In genomic region chr13:79508224-79508961, GRCh38 we compare ENCODE assay signal across 27 cellular contexts. TPM values are rescaled to one million over a fixed set of nuclear protein-coding genes. Genes with fewer than 3 reads are reported as not detected.
DNase-seq lines count a peak whose midpoint lies in the region; ATAC-seq and TF ChIP-seq lines count a peak whose summit lies in the region.
"Had no signal": no experiment of that assay in that cellular context is flagged by ENCODE, and none has a peak within 500 bp of the region (broad histone marks: within the 10 kb centered on the region; RNA-seq: fewer than 3 reads in every experiment).

No MANE protein-coding gene starts in this region.

- peak overlapping the region; percentile 59 for H3K27ac Mint-ChIP-seq in stimulated activated naive CD8-positive, alpha-beta T cell treated with anti-CD3 and anti-CD28 coated beads, Interleukin-15, Interleukin-2, amounts not matched to agents 100 ng/mL and 50 ng/mL, for 24 hours
- no peak overlapping the region for H3K27ac Mint-ChIP-seq in stimulated activated naive CD8-positive, alpha-beta T cell treated with anti-CD3 and anti-CD28 coated beads, Interleukin-15, amount 100 ng/mL, for 72 hours
- H3K27ac Mint-ChIP-seq: activated naive CD8-positive, alpha-beta T cell treated with anti-CD3 and anti-CD28 coated beads for 36 hours; H9; T-helper 17 cell had no signal

- H3K27ac ChIP-seq in PC-3 (ENCODE audit: low read length) (peak overlapping the region; percentile 18; the same call in 1 of the 2 replicates), upper lobe of right lung (no peak overlapping the region)
- H3K27ac ChIP-seq: ascending aorta, SK-N-MC, transverse colon had no signal

- H3K4me1 Mint-ChIP-seq in stimulated activated naive CD8-positive, alpha-beta T cell treated with anti-CD3 and anti-CD28 coated beads, Interleukin-15, Interleukin-2, amounts not matched to agents 100 ng/mL and 50 ng/mL, for 24 hours (ENCODE audit: low read depth), result peaks cover 69% of the 10 kb centered on the region
- peaks cover 39% of the 10 kb centered on the region for H3K4me1 Mint-ChIP-seq in stimulated activated naive CD8-positive, alpha-beta T cell treated with anti-CD3 and anti-CD28 coated beads, Interleukin-15, amount 100 ng/mL, for 72 hours
- H3K4me1 Mint-ChIP-seq: H9 had no signal

- no peak overlapping the region for H3K9ac ChIP-seq in PC-3 (ENCODE audit: low read length)

- no peak for ATAC-seq in stimulated activated naive CD8-positive, alpha-beta T cell treated with anti-CD3 and anti-CD28 coated beads, Interleukin-15, amount 100 ng/mL, for 72 hours
- ATAC-seq in PC-3 (peak; percentile 18; the same call in 1 of the 2 replicates), GM18520 (IDR thresholded peaks at IDR 0.05; ENCODE audit: unreplicated experiment) (no peak), upper lobe of right lung (no peak)
- ATAC-seq: T-helper 17 cell had no signal

- H4K20me1 ChIP-seq in PC-3 (ENCODE audit: low read length), result no peaks in the 10 kb centered on the region; the same call in 1 of the 2 replicates

- H3K9me2 ChIP-seq in PC-3 (replicated peaks; ENCODE audit: low read length), result no peaks in the 10 kb centered on the region

- H3K4me3 ChIP-seq in PC-3 (ENCODE audit: low read length) (no peak overlapping the region), fibroblast of pulmonary artery (replicated peaks; ENCODE audit: low read depth, low read length) (no peak overlapping the region), upper lobe of right lung (no peak overlapping the region)
- H3K4me3 ChIP-seq: ascending aorta, lung, SK-N-MC, transverse colon had no signal

- H3K27me3 ChIP-seq in PC-3 (ENCODE audit: low read length) (no peaks in the 10 kb centered on the region), upper lobe of right lung (no peaks in the 10 kb centered on the region)
- H3K27me3 ChIP-seq: ascending aorta, transverse colon had no signal

- no peaks in the 10 kb centered on the region for H3K9me3 Mint-ChIP-seq in stimulated activated naive CD8-positive, alpha-beta T cell treated with anti-CD3 and anti-CD28 coated beads, Interleukin-15, Interleukin-2, amounts not matched to agents 100 ng/mL and 50 ng/mL, for 24 hours
- H3K9me3 Mint-ChIP-seq in stimulated activated naive CD8-positive, alpha-beta T cell treated with anti-CD3 and anti-CD28 coated beads, Interleukin-15, amount 100 ng/mL, for 72 hours, result peaks cover 0 to 5% of the 10 kb centered on the region in 2 donors
- H3K9me3 Mint-ChIP-seq: activated naive CD8-positive, alpha-beta T cell treated with anti-CD3 and anti-CD28 coated beads for 36 hours; H9; nephron progenitor cell had no signal

- H3K36me3 Mint-ChIP-seq in stimulated activated naive CD8-positive, alpha-beta T cell treated with anti-CD3 and anti-CD28 coated beads, Interleukin-15, Interleukin-2, amounts not matched to agents 100 ng/mL and 50 ng/mL, for 24 hours (ENCODE audit: low read depth), result peaks cover 36% of the 10 kb centered on the region

- TF ChIP-seq CTCF in PC-3 (conservative IDR thresholded peaks at IDR 0.05; ENCODE audit: low read depth, low read length) (no peak), fibroblast of pulmonary artery (IDR thresholded peaks at IDR 0.05; ENCODE audit: low read length, missing control alignments) (no peak), upper lobe of right lung (IDR thresholded peaks at IDR 0.05) (no peak)

- H3K36me3 ChIP-seq in PC-3 (ENCODE audit: low read depth, low read length) (no peaks in the 10 kb centered on the region), upper lobe of right lung (no peaks in the 10 kb centered on the region)
- H3K36me3 ChIP-seq: ascending aorta, transverse colon had no signal

- H3K4me2 ChIP-seq in PC-3 (ENCODE audit: low read length), result peak overlapping the region; percentile 39; the same call in 1 of the 2 replicates

- H3K4me1 ChIP-seq in PC-3 (ENCODE audit: insufficient read depth, low read length) (peaks cover 12% of the 10 kb centered on the region), upper lobe of right lung (no peaks in the 10 kb centered on the region)
- H3K4me1 ChIP-seq: ascending aorta had no signal

- POLR2A ChIA-PET in PC-3 (lab: Charles Lee; ENCODE audit: unreplicated experiment), result no interaction called here

- H3K79me2 ChIP-seq in PC-3 (ENCODE audit: low read length), result peaks cover 58% of the 10 kb centered on the region

- DNase-seq in stimulated activated naive CD8-positive, alpha-beta T cell treated with anti-CD3 and anti-CD28 coated beads, Interleukin-15, amount 100 ng/mL, for 72 hours, result no peak
- DNase-seq in PC-3 (peak; percentile 54), fibroblast of pulmonary artery (ENCODE audit: low read depth) (peak; percentile 7), upper lobe of right lung (no peak), mesenteric fat pad (ENCODE audit: low spot score) (no peak)
- DNase-seq: activated naive CD8-positive, alpha-beta T cell treated with anti-CD3 and anti-CD28 coated beads for 36 hours; C1 segment of cervical spinal cord; caudate nucleus; COR-L47; cortex of kidney; DMS53; GDM1; H9; NCI-H1436; NCI-H774; nephron progenitor cell; RPMI8226; small intestine; stimulated activated CD8-positive, alpha-beta memory T cell treated with anti-CD3 and anti-CD28 coated beads, Interleukin-4, amount 100 ng/mL, for 48 hours; T-helper 17 cell; transverse colon had no signal

- no peaks in the 10 kb centered on the region for H3F3A ChIP-seq in PC-3 (ENCODE audit: low read length, unreplicated experiment)

- no peak overlapping the region for H3K4me3 Mint-ChIP-seq in stimulated activated naive CD8-positive, alpha-beta T cell treated with anti-CD3 and anti-CD28 coated beads, Interleukin-15, Interleukin-2, amounts not matched to agents 100 ng/mL and 50 ng/mL, for 24 hours
- H3K4me3 Mint-ChIP-seq in stimulated activated naive CD8-positive, alpha-beta T cell treated with anti-CD3 and anti-CD28 coated beads, Interleukin-15, amount 100 ng/mL, for 72 hours, result no peak overlapping the region
- H3K4me3 Mint-ChIP-seq: activated naive CD8-positive, alpha-beta T cell treated with anti-CD3 and anti-CD28 coated beads for 36 hours; activated T-helper 1 cell treated with anti-CD3 and anti-CD28 coated beads, Interleukin-12 subunit alpha, Interleukin-12 subunit beta, Interleukin-2, Interleukin-4 antibody, amounts not matched to agents 30 ng/mL and 10 ng/mL and 1 ng/mL, durations not matched to agents 14 hours and 24 hours and 36 hours; H9; nephron progenitor cell; T-helper 17 cell had no signal

- H3K9me3 ChIP-seq in PC-3 (ENCODE audit: low read length) (no peaks in the 10 kb centered on the region), upper lobe of right lung (no peaks in the 10 kb centered on the region)
- H3K9me3 ChIP-seq: ascending aorta, transverse colon had no signal

- CTCF ChIA-PET in PC-3 (lab: Charles Lee), result no interaction called here

- H2AFZ ChIP-seq in PC-3 (ENCODE audit: low read length), result no peak overlapping the region

- no TSS peak for BruUV-seq in PC-3 (replicated peaks; lab: Mats Ljungman, UMichigan)

- intact Hi-C loops in PC-3 (cut with micrococcal nuclease) (no loop called here), upper lobe of right lung (cut with DNase I) (no loop called here)

- no peaks in the 10 kb centered on the region for H3K27me3 Mint-ChIP-seq in stimulated activated naive CD8-positive, alpha-beta T cell treated with anti-CD3 and anti-CD28 coated beads, Interleukin-15, Interleukin-2, amounts not matched to agents 100 ng/mL and 50 ng/mL, for 24 hours
- H3K27me3 Mint-ChIP-seq in stimulated activated naive CD8-positive, alpha-beta T cell treated with anti-CD3 and anti-CD28 coated beads, Interleukin-15, amount 100 ng/mL, for 72 hours, result no peaks in the 10 kb centered on the region
- H3K27me3 Mint-ChIP-seq: activated naive CD8-positive, alpha-beta T cell treated with anti-CD3 and anti-CD28 coated beads for 36 hours; T-helper 17 cell had no signal

RNA-seq across cellular contexts. Expression of gene NDFIP2, which starts 27.4 kb away (rescaled TPM):
- 17.9 and 19.5 TPM in 2 replicates for total RNA-seq in PC-3 (2014; rRNA removed)
- total RNA-seq in upper lobe of right lung, result 34.1 TPM
- total RNA-seq in mesenteric fat pad, result 19.1 TPM

Comparison
In these comparisons a context has a peak if more than half of its experiments do, and no peak if none do; other contexts are left out.
1. DNase-seq: peak in PC-3 (single experiment) and fibroblast of pulmonary artery (single experiment); none in stimulated activated naive CD8-positive, alpha-beta T cell treated with anti-CD3 and anti-CD28 coated beads, Interleukin-15, amount 100 ng/mL, for 72 hours (0 of 2), upper lobe of right lung (single experiment) and mesenteric fat pad (single experiment).